Comparison of ENCODE assay signal across 17 cellular contexts in genomic region chr6:17419189-17419575, GRCh38. TPM values are rescaled to one million over a fixed set of nuclear protein-coding genes. Genes with fewer than 3 reads are reported as not detected.
DNase-seq lines count a peak whose midpoint lies in the region; ATAC-seq and TF ChIP-seq lines count a peak whose summit lies in the region.
"Had no signal": no experiment of that assay in that cellular context is flagged by ENCODE, and none has a peak within 500 bp of the region (broad histone marks: within the 10 kb centered on the region; RNA-seq: fewer than 3 reads in every experiment).

No MANE protein-coding gene starts in this region.

- no peaks in the 10 kb centered on the region for H3K9me3 ChIP-seq in Panc1 (ENCODE audit: control insufficient read depth, insufficient read depth, low read depth, low read length)
- H3K9me3 ChIP-seq in skeletal muscle satellite cell (replicated peaks; ENCODE audit: low read length): no peaks in the 10 kb centered on the region
- H3K9me3 ChIP-seq: colonic mucosa had no signal

- H3K27ac ChIP-seq in Panc1 (ENCODE audit: low read length): peak overlapping the region; percentile 49; the same call in 1 of the 2 replicates
- H3K27ac ChIP-seq: colonic mucosa had no signal

- H3K27ac Mint-ChIP-seq in natural killer cell treated with Interleukin-12 subunit alpha and Interleukin-12 subunit beta and Interleukin-15 and Interleukin-18, amount 100 ng/mL, for 72 hours: no peak overlapping the region
- H3K27ac Mint-ChIP-seq: activated CD4-positive, alpha-beta T cell treated with anti-CD3 and anti-CD28 coated beads, Interleukin-2, amount 10 ng/mL, durations not matched to agents 24 days and 14 days; activated naive CD8-positive, alpha-beta T cell treated with anti-CD3 and anti-CD28 coated beads, Interleukin-2, amount 10 ng/mL, durations not matched to agents 7 days and 5 days; CD4-positive, CD25-positive, alpha-beta regulatory T cell had no signal

- POLR2A ChIA-PET in Panc1 (lab: Charles Lee): no interaction called here

- peaks cover 2% of the 10 kb centered on the region for H3K9me3 Mint-ChIP-seq in natural killer cell treated with Interleukin-12 subunit alpha and Interleukin-12 subunit beta and Interleukin-15 and Interleukin-18, amount 100 ng/mL, for 72 hours
- H3K9me3 Mint-ChIP-seq: activated CD4-positive, alpha-beta T cell treated with anti-CD3 and anti-CD28 coated beads, Interleukin-2, amount 10 ng/mL, durations not matched to agents 24 days and 14 days; activated naive CD8-positive, alpha-beta T cell treated with anti-CD3 and anti-CD28 coated beads, Interleukin-2, amount 10 ng/mL, durations not matched to agents 7 days and 5 days; neural crest cell had no signal

- TF ChIP-seq CTCF in Panc1 (IDR thresholded peaks at IDR 0.05) (no peak), fibroblast of mammary gland (conservative IDR thresholded peaks at IDR 0.05; ENCODE audit: control insufficient read depth, insufficient read depth, low read depth, low read length) (no peak)

- H3K27me3 ChIP-seq in Panc1 (ENCODE audit: control insufficient read depth, insufficient read depth, low read length): no peaks in the 10 kb centered on the region
- no peaks in the 10 kb centered on the region for H3K27me3 ChIP-seq in skeletal muscle satellite cell (ENCODE audit: control insufficient read depth, insufficient read depth, low read length)
- no peaks in the 10 kb centered on the region for H3K27me3 ChIP-seq in H7 (ENCODE audit: control insufficient read depth, insufficient read depth, low read length)
- H3K27me3 ChIP-seq: colonic mucosa had no signal

- in situ Hi-C loops in Panc1 (cut with HindIII; ENCODE audit: low pct_unique_long_range_greater_than_20kb, low sequenced_read_pairs): no loop called here

- BruUV-seq in Panc1 (replicated peaks; lab: Mats Ljungman, UMichigan): no TSS peak

- peaks cover 9 to 30% of the 10 kb centered on the region in 2 donors for H3K27me3 Mint-ChIP-seq in natural killer cell treated with Interleukin-12 subunit alpha and Interleukin-12 subunit beta and Interleukin-15 and Interleukin-18, amount 100 ng/mL, for 72 hours

- H3K4me3 ChIP-seq in Panc1 (ENCODE audit: low read depth in 2 of 2, low read length in 2 of 2) (no peak overlapping the region), fibroblast of mammary gland (ENCODE audit: control insufficient read depth, low read depth, low read length) (no peak overlapping the region), skeletal muscle satellite cell (ENCODE audit: low read length) (no peak overlapping the region), H7 (ENCODE audit: insufficient read depth, low read depth, low read length) (no peak overlapping the region)
- H3K4me3 ChIP-seq: colonic mucosa had no signal

- no peak overlapping the region for H3K4me3 Mint-ChIP-seq in natural killer cell treated with Interleukin-12 subunit alpha and Interleukin-12 subunit beta and Interleukin-15 and Interleukin-18, amount 100 ng/mL, for 72 hours
- H3K4me3 Mint-ChIP-seq: activated CD4-positive, alpha-beta T cell treated with anti-CD3 and anti-CD28 coated beads, Interleukin-2, amount 10 ng/mL, durations not matched to agents 24 days and 14 days; activated naive CD8-positive, alpha-beta T cell treated with anti-CD3 and anti-CD28 coated beads, Interleukin-2, amount 10 ng/mL, durations not matched to agents 7 days and 5 days; CD4-positive, CD25-positive, alpha-beta regulatory T cell; neural crest cell had no signal

- H3K36me3 Mint-ChIP-seq in natural killer cell treated with Interleukin-12 subunit alpha and Interleukin-12 subunit beta and Interleukin-15 and Interleukin-18, amount 100 ng/mL, for 72 hours: no peaks in the 10 kb centered on the region
- H3K36me3 Mint-ChIP-seq: activated naive CD8-positive, alpha-beta T cell treated with anti-CD3 and anti-CD28 coated beads, Interleukin-2, amount 10 ng/mL, durations not matched to agents 7 days and 5 days; CD4-positive, CD25-positive, alpha-beta regulatory T cell had no signal

- CTCF ChIA-PET in Panc1 (lab: Charles Lee): no interaction called here

- H3K9ac ChIP-seq in skeletal muscle satellite cell (ENCODE audit: low read depth, low read length): peak overlapping the region; percentile 90

- H3K36me3 ChIP-seq in Panc1 (ENCODE audit: control insufficient read depth, insufficient read depth, low read length): no peaks in the 10 kb centered on the region; the same call in 1 of the 2 replicates
- H3K36me3 ChIP-seq in skeletal muscle satellite cell (ENCODE audit: insufficient read depth, low read length): no peaks in the 10 kb centered on the region
- H3K36me3 ChIP-seq in H7 (replicated peaks; ENCODE audit: control insufficient read depth, insufficient read depth, low read length): no peaks in the 10 kb centered on the region
- H3K36me3 ChIP-seq: colonic mucosa had no signal

- no peaks in the 10 kb centered on the region for H3K4me1 Mint-ChIP-seq in natural killer cell treated with Interleukin-12 subunit alpha and Interleukin-12 subunit beta and Interleukin-15 and Interleukin-18, amount 100 ng/mL, for 72 hours (ENCODE audit: low read depth in 2 of 2)
- H3K4me1 Mint-ChIP-seq: activated CD4-positive, alpha-beta T cell treated with anti-CD3 and anti-CD28 coated beads, Interleukin-2, amount 10 ng/mL, durations not matched to agents 24 days and 14 days; activated naive CD8-positive, alpha-beta T cell treated with anti-CD3 and anti-CD28 coated beads, Interleukin-2, amount 10 ng/mL, durations not matched to agents 7 days and 5 days; CD4-positive, CD25-positive, alpha-beta regulatory T cell had no signal

- H3K4me2 ChIP-seq in skeletal muscle satellite cell (ENCODE audit: low read length): peak overlapping the region; percentile 75

- DNase-seq in ELF-1 (ENCODE audit: low read depth, low spot score) (peak; percentile 8), Panc1 (ENCODE audit: low read depth, low spot score) (no peak), fibroblast of mammary gland (ENCODE audit: low read depth) (peak; percentile 19), H7 (no peak)
- DNase-seq in natural killer cell treated with Interleukin-12 subunit alpha and Interleukin-12 subunit beta and Interleukin-15 and Interleukin-18, amount 100 ng/mL, for 72 hours (ENCODE audit: low spot score): no peak
- DNase-seq: activated CD4-positive, alpha-beta T cell treated with anti-CD3 and anti-CD28 coated beads, Interleukin-2, amount 10 ng/mL, durations not matched to agents 24 days and 14 days; activated naive CD8-positive, alpha-beta T cell treated with anti-CD3 and anti-CD28 coated beads, Interleukin-2, amount 10 ng/mL, durations not matched to agents 7 days and 5 days; activated T-cell treated with anti-CD3 and anti-CD28 coated beads, Interleukin-2, amount 50 U/mL, for 1 hour; CD4-positive, CD25-positive, alpha-beta regulatory T cell; colonic mucosa; MM.1S; NCI-H2029 treated with DMSO at 0.1 percent for 48 hours; stimulated activated naive CD8-positive, alpha-beta T cell treated with anti-CD3 and anti-CD28 coated beads, Interleukin-15, Interleukin-2, amounts not matched to agents 100 U/mL and 50 U/mL, for 24 hours had no signal

- intact Hi-C loops in Panc1 (cut with micrococcal nuclease; ENCODE audit: unreplicated experiment): no loop called here

- ATAC-seq in Panc1 (no peak), HG03095 (IDR thresholded peaks at IDR 0.05; ENCODE audit: unreplicated experiment) (no peak), HG03135 (IDR thresholded peaks at IDR 0.05; ENCODE audit: unreplicated experiment) (no peak)
- no peak for ATAC-seq in natural killer cell treated with Interleukin-12 subunit alpha and Interleukin-12 subunit beta and Interleukin-15 and Interleukin-18, amount 100 ng/mL, for 72 hours
- ATAC-seq: stimulated activated naive CD8-positive, alpha-beta T cell treated with anti-CD3 and anti-CD28 coated beads, Interleukin-15, Interleukin-2, amounts not matched to agents 100 U/mL and 50 U/mL, for 24 hours had no signal

- peaks cover 27% of the 10 kb centered on the region for H3K4me1 ChIP-seq in Panc1 (ENCODE audit: control insufficient read depth, insufficient read depth, low read length)
- H3K4me1 ChIP-seq in skeletal muscle satellite cell (ENCODE audit: control insufficient read depth, insufficient read depth, low read length): peaks cover 41% of the 10 kb centered on the region
- H3K4me1 ChIP-seq: colonic mucosa had no signal

RNA-seq across cellular contexts. Expression of gene CAP2, which starts 25.8 kb away (rescaled TPM):
- 37.0 TPM for total RNA-seq in Panc1 (2021; ENCODE audit: unreplicated experiment)
- 46.3 TPM for polyA plus RNA-seq in Panc1 (2012; ENCODE audit: insufficient read length)
- 0.51 and 4.8 TPM in 2 replicates for total RNA-seq in skeletal muscle satellite cell (2012; rRNA removed)
- total RNA-seq in H7 (2014; rRNA removed; shearing (Covaris generic)): 10.3 and 11.3 TPM in 2 replicates
- not detected for total RNA-seq in natural killer cell treated with Interleukin-12 subunit alpha and Interleukin-12 subunit beta and Interleukin-15 and Interleukin-18, amount 100 ng/mL, for 72 hours
- total RNA-seq: activated CD4-positive, alpha-beta T cell treated with anti-CD3 and anti-CD28 coated beads, Interleukin-2, amount 10 ng/mL, durations not matched to agents 24 days and 14 days; activated naive CD8-positive, alpha-beta T cell treated with anti-CD3 and anti-CD28 coated beads, Interleukin-2, amount 10 ng/mL, durations not matched to agents 7 days and 5 days; CD4-positive, CD25-positive, alpha-beta regulatory T cell had no signal
- polyA plus RNA-seq: CD4-positive, CD25-positive, alpha-beta regulatory T cell had no signal

Comparison
In these comparisons a context has a peak if more than half of its experiments do, and no peak if none do; other contexts are left out.
1. DNase-seq: peak in ELF-1 (single experiment) and fibroblast of mammary gland (single experiment); none in Panc1 (single experiment), H7 (single experiment) and natural killer cell treated with Interleukin-12 subunit alpha and Interleukin-12 subunit beta and Interleukin-15 and Interleukin-18, amount 100 ng/mL, for 72 hours (single experiment).
2. RNA of gene CAP2, which starts 25.8 kb away (total RNA-seq): 37.0 TPM in Panc1 (single experiment) and 10.3 to 11.3 TPM in H7; not detected in natural killer cell treated with Interleukin-12 subunit alpha and Interleukin-12 subunit beta and Interleukin-15 and Interleukin-18, amount 100 ng/mL, for 72 hours; every median in the first group is over 10 times any median in the second.